8 cellular contexts compared by ENCODE assay signal in the genomic region with DNA sequence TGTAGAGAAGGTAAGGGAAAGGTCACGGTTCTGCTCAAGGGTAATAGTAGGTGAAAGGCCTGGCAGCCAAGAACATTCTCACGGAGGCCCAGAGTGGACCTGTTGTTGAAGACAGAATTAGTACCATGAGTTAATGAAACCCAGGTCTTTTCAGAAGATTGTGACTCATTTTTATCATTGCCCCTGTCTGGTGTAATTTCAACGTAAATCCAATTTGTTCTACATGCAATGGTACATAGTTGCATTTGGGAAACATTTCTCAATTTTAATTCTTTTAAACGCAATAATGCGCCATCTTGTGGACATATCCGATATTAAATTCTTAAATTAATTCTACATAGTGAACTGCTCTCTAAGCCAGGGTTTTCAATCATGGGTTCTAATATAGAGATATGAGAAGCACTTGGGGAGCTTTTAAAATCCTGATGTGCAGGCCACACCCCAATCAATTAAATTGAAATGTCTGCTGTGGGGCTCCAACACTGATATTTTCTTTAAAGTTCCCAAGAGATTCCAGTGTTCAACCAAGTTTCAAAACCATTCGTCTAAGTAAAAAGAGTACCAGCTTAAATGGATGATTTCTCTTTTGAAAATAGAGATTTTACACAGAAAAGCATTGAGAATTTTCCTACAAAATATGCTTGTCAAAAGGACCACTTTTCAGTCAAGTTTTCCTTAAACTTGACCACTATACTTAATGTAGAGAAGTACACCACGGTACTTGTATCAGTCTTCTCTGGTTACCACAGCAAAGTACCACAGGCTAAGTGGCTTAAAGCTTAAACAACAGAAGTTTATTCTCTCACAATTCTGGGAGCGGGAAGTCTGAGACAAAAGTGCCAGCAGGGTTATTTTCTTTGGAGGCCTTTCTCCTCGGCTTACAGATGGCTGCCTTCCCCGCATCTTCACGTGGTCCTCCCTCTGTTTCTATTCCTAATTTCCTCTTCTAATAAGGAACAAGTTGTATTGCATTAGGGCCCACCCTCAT.
DNase-seq lines count a peak whose midpoint lies in the region; ATAC-seq, FAIRE-seq and TF ChIP-seq lines count a peak whose summit lies in the region.
"Had no signal": no experiment of that assay in that cellular context is flagged by ENCODE, and none has a peak within 500 bp of the region (broad histone marks: within the 10 kb centered on the region; RNA-seq: fewer than 3 reads in every experiment).

No MANE protein-coding gene starts in this region.

- no peak overlapping the region for H3K4me3 Mint-ChIP-seq in stimulated activated naive B cell treated with anti-CD40 and anti-IgM and Interleukin-4, amounts not matched to agents 10 μg/mL and 1 μg/mL and 100 μg/mL, for 72 hours

- H3K9me3 Mint-ChIP-seq in stimulated activated naive B cell treated with anti-CD40 and anti-IgM and Interleukin-4, amounts not matched to agents 10 μg/mL and 1 μg/mL and 100 μg/mL, for 72 hours: no peaks in the 10 kb centered on the region

- TF ChIP-seq CTCF in right atrium auricular region (IDR thresholded peaks at IDR 0.05): peak; percentile 36 to 73

- H3K4me1 ChIP-seq in right atrium auricular region: peaks cover 0 to 33% of the 10 kb centered on the region in 2 donors

- DNase-seq in GM12891 (ENCODE audit: insufficient read length, low spot score) (no peak), NCI-H2081 treated with DMSO at 0.1 percent for 48 hours (lab: John Stamatoyannopoulos, UW) (peak; percentile 16), amniotic stem cell (lab: John Stamatoyannopoulos, UW) (peak; percentile 48), right atrium auricular region (ENCODE audit: low spot score) (no peak)
- DNase-seq in stimulated activated naive B cell treated with anti-CD40 and anti-IgM and Interleukin-4, amounts not matched to agents 10 μg/mL and 1 μg/mL and 100 μg/mL, for 72 hours: no peak
- DNase-seq in activated effector memory CD4-positive, alpha-beta T cell treated with anti-CD3 and anti-CD28 coated beads, Interleukin-2, amount 50 U/mL, for 16 hours: no peak

- peaks cover 2 to 5% of the 10 kb centered on the region in 2 donors for H3K4me1 Mint-ChIP-seq in stimulated activated naive B cell treated with anti-CD40 and anti-IgM and Interleukin-4, amounts not matched to agents 10 μg/mL and 1 μg/mL and 100 μg/mL, for 72 hours

- peak; percentile 50 for FAIRE-seq in GM12891 (lab: Jason Lieb, UNC)

- H3K27ac Mint-ChIP-seq in stimulated activated naive B cell treated with anti-CD40 and anti-IgM and Interleukin-4, amounts not matched to agents 10 μg/mL and 1 μg/mL and 100 μg/mL, for 72 hours: no peak overlapping the region

- H3K36me3 Mint-ChIP-seq in stimulated activated naive B cell treated with anti-CD40 and anti-IgM and Interleukin-4, amounts not matched to agents 10 μg/mL and 1 μg/mL and 100 μg/mL, for 72 hours: no peaks in the 10 kb centered on the region

- H3K36me3 ChIP-seq in right atrium auricular region: no peaks in the 10 kb centered on the region

- ATAC-seq in stimulated activated naive B cell treated with anti-CD40 and anti-IgM and Interleukin-4, amounts not matched to agents 10 μg/mL and 1 μg/mL and 100 μg/mL, for 72 hours (replicated peaks): peak; percentile 27 to 34
- ATAC-seq in activated CD4-positive, CD25-positive, alpha-beta regulatory T cell treated with anti-CD3 and anti-CD28 coated beads, Interleukin-2, amount 50 U/mL, for 24 hours: no peak

- H3K27me3 ChIP-seq in right atrium auricular region: no peaks in the 10 kb centered on the region

- no peaks in the 10 kb centered on the region for H3K9me3 ChIP-seq in right atrium auricular region

- no peak overlapping the region for H3K4me3 ChIP-seq in right atrium auricular region
- H3K4me3 ChIP-seq: skin epidermis had no signal

- no peak for TF ChIP-seq POLR2A in GM12891 (IDR thresholded peaks at IDR 0.05; ENCODE audit: low read depth, low read length)

- peaks cover 1 to 2% of the 10 kb centered on the region in 2 donors for H3K27me3 Mint-ChIP-seq in stimulated activated naive B cell treated with anti-CD40 and anti-IgM and Interleukin-4, amounts not matched to agents 10 μg/mL and 1 μg/mL and 100 μg/mL, for 72 hours

- H3K27ac ChIP-seq in right atrium auricular region: peak overlapping the region; percentile 20 to 55
- H3K27ac ChIP-seq: skin epidermis had no signal

TF ChIP-seq in GM12891, 5 proteins besides CTCF, POLR2A, EP300 and RAD21:
- TF ChIP-seq POU2F2 (IDR thresholded peaks at IDR 0.05; ENCODE audit: low read depth, low read length) (no peak), TAF1 (IDR thresholded peaks at IDR 0.05; ENCODE audit: low read depth, low read length) (no peak), POLR2AphosphoS5 (IDR thresholded peaks at IDR 0.05; ENCODE audit: low read depth, low read length) (no peak), PAX5 (IDR thresholded peaks at IDR 0.05; ENCODE audit: insufficient read depth, low read length, severe bottlenecking) (no peak), SPI1 (IDR thresholded peaks at IDR 0.05; ENCODE audit: low read depth, low read length) (no peak)

Comparison
In these comparisons a context has a peak if more than half of its experiments do, and no peak if none do; other contexts are left out.
1. DNase-seq: peak in NCI-H2081 treated with DMSO at 0.1 percent for 48 hours (single experiment) and amniotic stem cell (single experiment); none in GM12891 (single experiment), right atrium auricular region (single experiment), stimulated activated naive B cell treated with anti-CD40 and anti-IgM and Interleukin-4, amounts not matched to agents 10 μg/mL and 1 μg/mL and 100 μg/mL, for 72 hours (single experiment) and activated effector memory CD4-positive, alpha-beta T cell treated with anti-CD3 and anti-CD28 coated beads, Interleukin-2, amount 50 U/mL, for 16 hours (single experiment).
2. ATAC-seq: peak in stimulated activated naive B cell treated with anti-CD40 and anti-IgM and Interleukin-4, amounts not matched to agents 10 μg/mL and 1 μg/mL and 100 μg/mL, for 72 hours (2 of 2); none in activated CD4-positive, CD25-positive, alpha-beta regulatory T cell treated with anti-CD3 and anti-CD28 coated beads, Interleukin-2, amount 50 U/mL, for 24 hours (0 of 2).